24 cellular contexts compared by ENCODE assay signal in genomic region chr7:67947191-67947590, GRCh38.
A peak's percentile ranks its signal among the peaks of the same experiment; 100 is the strongest.
DNase-seq lines count a peak whose midpoint lies in the region; ATAC-seq lines count a peak whose summit lies in the region.
"Had no signal": no experiment of that assay in that cellular context is flagged by ENCODE, and none has a peak within 500 bp of the region (broad histone marks: within the 10 kb centered on the region; RNA-seq: fewer than 3 reads in every experiment).

No MANE protein-coding gene starts in this region.

- DNase-seq in Ammon's horn (ENCODE audit: low spot score) (peak; percentile 22), putamen (ENCODE audit: low spot score) (peak; percentile 36), GM19238 (ENCODE audit: insufficient read length, low spot score) (no peak)
- DNase-seq: 8988T; AML-193; BE2C; C1 segment of cervical spinal cord; Caco-2; Calu3; CD4-positive, alpha-beta memory T cell; CD4-positive, alpha-beta T cell; CD4-positive, CD25-positive, alpha-beta regulatory T cell; CD8-positive, alpha-beta memory T cell; CD8-positive, alpha-beta T cell; COR-L47; DMS 273 treated with DMSO at 0.1 percent for 48 hours; DMS153; DMS53; DMS79; DMS79 treated with DMSO at 0.1 percent for 48 hours; DND-41; EL had no signal

- no peak for ATAC-seq in HG02885 (IDR thresholded peaks at IDR 0.05; ENCODE audit: poor library complexity, unreplicated experiment)
- ATAC-seq: A549; CD8-positive, alpha-beta T cell had no signal
